In genomic region chr1:246005067-246005466, GRCh38 we compare ENCODE assay signal across 11 cellular contexts.
A peak's percentile ranks its signal among the peaks of the same experiment; 100 is the strongest.
DNase-seq lines count a peak whose midpoint lies in the region; ATAC-seq, FAIRE-seq and TF ChIP-seq lines count a peak whose summit lies in the region.
"Had no signal": no experiment of that assay in that cellular context is flagged by ENCODE, and none has a peak within 500 bp of the region (broad histone marks: within the 10 kb centered on the region; RNA-seq: fewer than 3 reads in every experiment).

No MANE protein-coding gene starts in this region.

- TF ChIP-seq CTCF in heart right ventricle (IDR thresholded peaks at IDR 0.05) = no peak
- no peak for TF ChIP-seq CTCF in left ventricle myocardium inferior (IDR thresholded peaks at IDR 0.05; ENCODE audit: borderline replicate concordance)
- TF ChIP-seq CTCF in fibroblast of villous mesenchyme (IDR thresholded peaks at IDR 0.05; ENCODE audit: insufficient read depth, low read depth, low read length) = no peak

- H3K36me3 ChIP-seq in heart right ventricle (no peaks in the 10 kb centered on the region), left ventricle myocardium inferior (no peaks in the 10 kb centered on the region), SJSA1 (no peaks in the 10 kb centered on the region)

- WGBS in heart right ventricle, 2 donors = 49 to 61% methylated on average over 3 of the region's 3 CpGs

- ATAC-seq in heart right ventricle = peak in 7 of 8 donors; percentile 5 to 88 (median 54)
- no peak for ATAC-seq in GM19463 (IDR thresholded peaks at IDR 0.05; ENCODE audit: unreplicated experiment)
- ATAC-seq: effector memory CD8-positive, alpha-beta T cell had no signal

- H3K27ac ChIP-seq in heart right ventricle = no peak overlapping the region
- H3K27ac ChIP-seq in left ventricle myocardium inferior (replicated peaks) = no peak overlapping the region
- H3K27ac ChIP-seq in SJSA1 = peak overlapping the region; percentile 73

- DNase-seq in heart right ventricle (no peak), left ventricle myocardium inferior (no peak), SJSA1 (ENCODE audit: low read depth in 1 of 2, low spot score in 2 of 2) (peak; percentile 59 to 88), fibroblast of villous mesenchyme (ENCODE audit: low read depth) (peak; percentile 98), urothelium cell line (ENCODE audit: low spot score) (peak; percentile 80), posterior cingulate gyrus (no peak), RPMI8226 (no peak)
- DNase-seq: C1 segment of cervical spinal cord; effector memory CD8-positive, alpha-beta T cell had no signal

- H3K4me1 ChIP-seq in heart right ventricle = peaks cover 0 to 7% (median 4%) of the 10 kb centered on the region in 9 donors
- no peaks in the 10 kb centered on the region for H3K4me1 ChIP-seq in left ventricle myocardium inferior
- H3K4me1 ChIP-seq in SJSA1 (replicated peaks) = peaks cover 33% of the 10 kb centered on the region

- H3K4me3 ChIP-seq in heart right ventricle = no peak overlapping the region
- no peak overlapping the region for H3K4me3 ChIP-seq in left ventricle myocardium inferior
- H3K4me3 ChIP-seq in SJSA1 = no peak overlapping the region
- no peak overlapping the region for H3K4me3 ChIP-seq in fibroblast of villous mesenchyme (ENCODE audit: low read depth, low read length)
- H3K4me3 ChIP-seq: skin epidermis had no signal

- H3K9me3 ChIP-seq in heart right ventricle (no peaks in the 10 kb centered on the region), left ventricle myocardium inferior (replicated peaks) (no peaks in the 10 kb centered on the region), SJSA1 (replicated peaks) (no peaks in the 10 kb centered on the region)

- no peak for FAIRE-seq in urothelium cell line (lab: Jason Lieb, UNC)

- intact Hi-C loops in heart right ventricle (cut with DNase I) (loop anchor here in 3 of 10 donors (5.0 to 10.0 kb wide), 4 partner anchors 112 to 680 kb away; no protein-coding TSS in a partner anchor), left ventricle myocardium inferior (cut with micrococcal nuclease) (loop anchor here (10.0 kb wide), 1 partner anchor 180 kb away; no protein-coding TSS in a partner anchor), posterior cingulate gyrus (cut with DNase I) (no loop called here)

- no peaks in the 10 kb centered on the region for H3K27me3 ChIP-seq in heart right ventricle
- no peaks in the 10 kb centered on the region for H3K27me3 ChIP-seq in left ventricle myocardium inferior (ENCODE audit: low read depth)
- H3K27me3 ChIP-seq in SJSA1 (replicated peaks) = no peaks in the 10 kb centered on the region

Comparison
In these comparisons a context has a peak if more than half of its experiments do, and no peak if none do; other contexts are left out.
1. DNase-seq: peak in SJSA1 (2 of 2), fibroblast of villous mesenchyme (single experiment) and urothelium cell line (single experiment); none in heart right ventricle (0 of 2), left ventricle myocardium inferior (single experiment), posterior cingulate gyrus (0 of 10) and RPMI8226 (single experiment).